Comparison of ENCODE assay signal across 8 cellular contexts in the genomic region with DNA sequence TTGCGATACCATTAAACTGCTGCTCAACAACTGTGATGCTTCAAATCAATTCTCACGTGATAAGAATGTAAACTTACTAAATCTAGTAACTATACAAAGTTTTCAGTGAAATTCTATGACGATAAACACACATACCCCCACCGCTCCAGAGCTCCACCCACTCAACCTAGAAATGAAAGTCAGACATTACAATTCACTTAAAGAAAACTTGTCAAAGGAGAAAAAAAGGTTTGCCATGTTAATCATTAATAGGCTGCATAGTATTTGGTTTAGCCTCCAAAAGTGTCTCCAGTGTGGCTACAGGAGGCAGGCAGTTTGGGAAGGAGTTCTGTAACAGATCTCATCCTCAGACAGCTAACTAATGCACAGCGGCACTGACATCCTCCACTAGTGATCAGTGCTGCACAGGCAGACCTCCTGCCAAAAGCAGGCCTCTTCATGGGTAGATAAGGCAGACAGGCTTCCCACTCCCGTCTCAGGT. TPM values are rescaled to one million over a fixed set of nuclear protein-coding genes. Genes with fewer than 3 reads are reported as not detected.
A peak's percentile ranks its signal among the peaks of the same experiment; 100 is the strongest.
DNase-seq lines count a peak whose midpoint lies in the region; ATAC-seq and TF ChIP-seq lines count a peak whose summit lies in the region.

No MANE protein-coding gene starts in this region.

- no peaks in the 10 kb centered on the region for H3K27me3 ChIP-seq in heart right ventricle
- no peaks in the 10 kb centered on the region for H3K27me3 ChIP-seq in foreskin keratinocyte
- no peaks in the 10 kb centered on the region for H3K27me3 ChIP-seq in adrenal gland

- 36 to 38% methylated on average over 6 of the region's 6 CpGs for WGBS in heart right ventricle, 2 donors
- 68 to 80% (median 77%) methylated on average over 5 to 6 of the region's 6 CpGs for WGBS in adrenal gland, 4 donors

- no peaks in the 10 kb centered on the region for H3K27me3 Mint-ChIP-seq in activated T-cell treated with anti-CD3 and anti-CD28 coated beads, Interleukin-2, amount 50 U/mL, for 72 hours (ENCODE audit: low read depth)
- no peaks in the 10 kb centered on the region for H3K27me3 Mint-ChIP-seq in stimulated activated memory B cell treated with anti-CD40 and anti-IgM and Interleukin-4, amounts not matched to agents 10 μg/mL and 1 μg/mL and 100 μg/mL, for 72 hours

- peaks cover 0 to 2% of the 10 kb centered on the region in 2 donors for H3K9me3 Mint-ChIP-seq in activated T-cell treated with anti-CD3 and anti-CD28 coated beads, Interleukin-2, amount 50 U/mL, for 72 hours
- no peaks in the 10 kb centered on the region for H3K9me3 Mint-ChIP-seq in stimulated activated memory B cell treated with anti-CD40 and anti-IgM and Interleukin-4, amounts not matched to agents 10 μg/mL and 1 μg/mL and 100 μg/mL, for 72 hours

- intact Hi-C loops in heart right ventricle (cut with DNase I) (loop anchor here in 2 of 10 donors (5.0 kb wide), 2 partner anchors 40 to 50 kb away; no protein-coding TSS in a partner anchor), adrenal gland (cut with DNase I) (no loop called here)

- H3K9me3 ChIP-seq in heart right ventricle = no peaks in the 10 kb centered on the region
- no peaks in the 10 kb centered on the region for H3K9me3 ChIP-seq in adrenal gland (replicated peaks in 1 of 3)

- ATAC-seq in HG02798 (IDR thresholded peaks at IDR 0.05; ENCODE audit: poor library complexity, unreplicated experiment) (peak; percentile 28), heart right ventricle (no peak), foreskin keratinocyte (no peak)
- ATAC-seq in activated T-cell treated with anti-CD3 and anti-CD28 coated beads, Interleukin-2, amount 50 U/mL, for 72 hours (replicated peaks in 1 of 2) = peak; percentile 33 to 34
- no peak for ATAC-seq in stimulated activated memory B cell treated with anti-CD40 and anti-IgM and Interleukin-4, amounts not matched to agents 10 μg/mL and 1 μg/mL and 100 μg/mL, for 72 hours

- H3K36me3 ChIP-seq in heart right ventricle (peaks cover 0 to 11% (median 0%) of the 10 kb centered on the region in 9 donors), adrenal gland (replicated peaks in 1 of 2) (no peaks in the 10 kb centered on the region)

- TF ChIP-seq POLR2A in adrenal gland (IDR thresholded peaks at IDR 0.05) = no peak

- peaks cover 84% of the 10 kb centered on the region for H3K4me1 Mint-ChIP-seq in activated T-cell treated with anti-CD3 and anti-CD28 coated beads, Interleukin-2, amount 50 U/mL, for 72 hours (ENCODE audit: low read depth)
- peaks cover 75% of the 10 kb centered on the region for H3K4me1 Mint-ChIP-seq in stimulated activated memory B cell treated with anti-CD40 and anti-IgM and Interleukin-4, amounts not matched to agents 10 μg/mL and 1 μg/mL and 100 μg/mL, for 72 hours

- H3K27ac Mint-ChIP-seq in activated T-cell treated with anti-CD3 and anti-CD28 coated beads, Interleukin-2, amount 50 U/mL, for 72 hours = peak overlapping the region; percentile 91
- H3K27ac Mint-ChIP-seq in stimulated activated memory B cell treated with anti-CD40 and anti-IgM and Interleukin-4, amounts not matched to agents 10 μg/mL and 1 μg/mL and 100 μg/mL, for 72 hours = peak overlapping the region; percentile 31

- no peak for TF ChIP-seq CTCF in heart right ventricle (IDR thresholded peaks at IDR 0.05)
- no peak for TF ChIP-seq CTCF in foreskin keratinocyte (conservative IDR thresholded peaks at IDR 0.05)
- no peak for TF ChIP-seq CTCF in adrenal gland (IDR thresholded peaks at IDR 0.05)

- H3K27ac ChIP-seq in heart right ventricle (peak overlapping the region in 5 of 10 donors; percentile 20 to 100 (median 37)), foreskin keratinocyte (no peak overlapping the region), adrenal gland (no peak overlapping the region)

- peak; percentile 35 for DNase-seq in CD1c-positive myeloid dendritic cell (ENCODE audit: extremely low spot score)
- peak; percentile 37 to 44 for DNase-seq in activated T-cell treated with anti-CD3 and anti-CD28 coated beads, Interleukin-2, amount 50 U/mL, for 72 hours
- no peak for DNase-seq in heart right ventricle
- no peak for DNase-seq in foreskin keratinocyte
- DNase-seq in anterior cingulate cortex (lab: John Stamatoyannopoulos, UW) = no peak
- no peak for DNase-seq in adrenal gland

- peaks cover 4 to 87% (median 79%) of the 10 kb centered on the region in 9 donors for H3K4me1 ChIP-seq in heart right ventricle
- peaks cover 21% of the 10 kb centered on the region for H3K4me1 ChIP-seq in foreskin keratinocyte
- peaks cover 41 to 67% of the 10 kb centered on the region in 2 donors for H3K4me1 ChIP-seq in adrenal gland (replicated peaks in 1 of 2)

- H3K36me3 Mint-ChIP-seq in activated T-cell treated with anti-CD3 and anti-CD28 coated beads, Interleukin-2, amount 50 U/mL, for 72 hours (ENCODE audit: insufficient read depth in 2 of 2) = peaks cover 15% of the 10 kb centered on the region in 2 donors
- peaks cover 4% of the 10 kb centered on the region for H3K36me3 Mint-ChIP-seq in stimulated activated memory B cell treated with anti-CD40 and anti-IgM and Interleukin-4, amounts not matched to agents 10 μg/mL and 1 μg/mL and 100 μg/mL, for 72 hours

- peak overlapping the region; percentile 88 to 97 for H3K4me3 Mint-ChIP-seq in activated T-cell treated with anti-CD3 and anti-CD28 coated beads, Interleukin-2, amount 50 U/mL, for 72 hours
- peak overlapping the region; percentile 99 for H3K4me3 Mint-ChIP-seq in stimulated activated memory B cell treated with anti-CD40 and anti-IgM and Interleukin-4, amounts not matched to agents 10 μg/mL and 1 μg/mL and 100 μg/mL, for 72 hours

- H3K4me3 ChIP-seq in heart right ventricle = peak overlapping the region in 9 of 10 donors; percentile 12 to 98 (median 93)
- H3K4me3 ChIP-seq in adrenal gland = peak overlapping the region in 1 of 4 donors; percentile 98

RNA-seq across cellular contexts. Expression of a gene that starts 3.1 kb away (rescaled TPM):
- 10 to 100 TPM; 37.5 to 40.4 TPM for total RNA-seq in activated T-cell treated with anti-CD3 and anti-CD28 coated beads, Interleukin-2, amount 50 U/mL, for 72 hours
- total RNA-seq in heart right ventricle (10 to 100 TPM; 12.3 to 21.3 (median 17.6) TPM), foreskin keratinocyte (22.5 and 24.3 TPM in 2 replicates), adrenal gland (10 to 100 TPM; 10.8 to 37.4 (median 20.1) TPM)
- polyA plus RNA-seq in heart right ventricle (10 to 100 TPM in 1 of 2 donors, 1 to 10 TPM in 1; 7.1 to 11.9 TPM), foreskin keratinocyte (8.9 and 11.3 TPM in 2 replicates), adrenal gland (10 to 100 TPM in 2 of 3 donors, 1 to 10 TPM in 1; 7.8 to 24.7 (median 15.9) TPM)

Comparison
In these comparisons a context has a peak if more than half of its experiments do, and no peak if none do; other contexts are left out.
1. DNase-seq: peak in CD1c-positive myeloid dendritic cell (single experiment) and activated T-cell treated with anti-CD3 and anti-CD28 coated beads, Interleukin-2, amount 50 U/mL, for 72 hours (2 of 2); none in heart right ventricle (0 of 2), foreskin keratinocyte (0 of 2), anterior cingulate cortex (0 of 58) and adrenal gland (0 of 7).
2. ATAC-seq: peak in HG02798 (single experiment) and activated T-cell treated with anti-CD3 and anti-CD28 coated beads, Interleukin-2, amount 50 U/mL, for 72 hours (2 of 2); none in heart right ventricle (0 of 8), stimulated activated memory B cell treated with anti-CD40 and anti-IgM and Interleukin-4, amounts not matched to agents 10 μg/mL and 1 μg/mL and 100 μg/mL, for 72 hours (single experiment) and foreskin keratinocyte (single experiment).